Comparison of ENCODE assay signal across 20 cellular contexts in the genomic region with DNA sequence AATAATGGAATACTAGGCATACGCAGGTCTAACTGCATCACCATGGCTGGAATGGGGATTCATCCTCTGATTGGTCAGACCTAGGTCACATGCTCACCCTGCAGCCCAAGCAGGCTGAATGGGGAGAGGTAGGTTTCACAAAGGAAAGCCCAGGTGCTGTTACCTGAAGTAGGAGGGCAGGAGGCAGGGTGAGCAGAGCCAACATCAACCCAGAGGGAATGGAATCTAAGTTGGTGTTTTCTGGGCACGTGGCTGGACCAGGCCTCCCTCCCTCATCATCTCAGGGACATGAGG. TPM values are rescaled to one million over a fixed set of nuclear protein-coding genes. Genes with fewer than 3 reads are reported as not detected.
A peak's percentile ranks its signal among the peaks of the same experiment; 100 is the strongest.
DNase-seq lines count a peak whose midpoint lies in the region; ATAC-seq and TF ChIP-seq lines count a peak whose summit lies in the region.
"Had no signal": no experiment of that assay in that cellular context is flagged by ENCODE, and none has a peak within 500 bp of the region (broad histone marks: within the 10 kb centered on the region; RNA-seq: fewer than 3 reads in every experiment).

No MANE protein-coding gene starts in this region.

- no peak overlapping the region for H3K23ac ChIP-seq in IMR-90 (ENCODE audit: low read depth, low read length)

- H3K27me3 ChIP-seq in IMR-90 (ENCODE audit: control insufficient read depth, insufficient read depth, low read length) (peaks cover 5% of the 10 kb centered on the region; the same call in 1 of the 2 replicates), parathyroid adenoma (ENCODE audit: control insufficient read depth, insufficient read depth, low read length) (no peaks in the 10 kb centered on the region)
- H3K27me3 ChIP-seq: BE2C, Peyer's patch, SJCRH30 had no signal

- no peak overlapping the region for H3K27ac ChIP-seq in IMR-90 (ENCODE audit: insufficient read depth, low read length)
- H3K27ac ChIP-seq in parathyroid adenoma = no peak overlapping the region
- H3K27ac ChIP-seq: GM23248, Peyer's patch, SJCRH30 had no signal

- H4K8ac ChIP-seq in IMR-90 (ENCODE audit: low read depth in 2 of 2, low read length in 2 of 2) = no peak overlapping the region; a peak in 1 of 4 replicates

- no peak for TF ChIP-seq RAD21 in IMR-90 (IDR thresholded peaks at IDR 0.05; ENCODE audit: low read length)

- CTCF ChIA-PET in IMR-90 (lab: Yijun Ruan, JAX) (no interaction called here), WTC11 (lab: Charles Lee) (interaction anchor here (0.7 to 1.0 kb wide), 2 partner anchors 46 to 70 kb away, joined by 3 to 4 read pairs; a partner anchor contains a TSS)

- H3K79me1 ChIP-seq in IMR-90 (ENCODE audit: low read depth in 1 of 2, low read length in 2 of 2) = no peaks in the 10 kb centered on the region

- H3K9me3 Mint-ChIP-seq in WTC11 = peaks cover 2% of the 10 kb centered on the region
- H3K9me3 Mint-ChIP-seq in activated naive CD4-positive, alpha-beta T cell treated with anti-CD3 and anti-CD28 coated beads, Interleukin-2, amount 50 U/mL, for 72 hours = no peaks in the 10 kb centered on the region

- H2AK9ac ChIP-seq in IMR-90 (replicated peaks; ENCODE audit: low read depth, low read length, poor library complexity) = no peak overlapping the region

- H3K56ac ChIP-seq in IMR-90 (ENCODE audit: extremely low read depth, insufficient read depth, low read length) = no peak overlapping the region

- no peak overlapping the region for H4K91ac ChIP-seq in IMR-90 (ENCODE audit: insufficient read depth, low read depth, low read length)

- H3K9me1 ChIP-seq in IMR-90 (ENCODE audit: insufficient read depth, low read length) = no peaks in the 10 kb centered on the region

- H3K9ac ChIP-seq in IMR-90 (ENCODE audit: low read depth, low read length) = no peak overlapping the region
- no peak overlapping the region for H3K9ac ChIP-seq in parathyroid adenoma
- H3K9ac ChIP-seq: GM23248 had no signal

- no peak overlapping the region for H3K14ac ChIP-seq in IMR-90 (replicated peaks; ENCODE audit: low read depth, low read length)

- H4K5ac ChIP-seq in IMR-90 (ENCODE audit: low read depth, low read length) = no peak overlapping the region

- DNase-seq in NCI-H748 (lab: John Stamatoyannopoulos, UW; ENCODE audit: unreplicated experiment) (peak; percentile 15), NCI-H748 treated with DMSO at 0.1 percent for 48 hours (lab: John Stamatoyannopoulos, UW) (no peak), IMR-90 (no peak), WTC11 (ENCODE audit: low spot score) (no peak), kidney tubule cell (ENCODE audit: low spot score) (no peak), NCI-H82 (lab: John Stamatoyannopoulos, UW) (no peak)
- no peak for DNase-seq in activated naive CD4-positive, alpha-beta T cell treated with anti-CD3 and anti-CD28 coated beads, Interleukin-2, amount 50 U/mL, for 72 hours (ENCODE audit: low spot score in 2 of 2)
- DNase-seq: BE2C, DMS79 treated with DMSO at 0.1 percent for 48 hours, GM23248, NCI-H1092, NCI-H1436 treated with DMSO at 0.1 percent for 48 hours, NCI-H2029 treated with DMSO at 0.1 percent for 48 hours, NCI-H510A, Peyer's patch, SJCRH30 had no signal

- H3K4me2 ChIP-seq in IMR-90 (ENCODE audit: low read depth, low read length) (no peak overlapping the region), parathyroid adenoma (ENCODE audit: low read length) (no peak overlapping the region)

- H2BK15ac ChIP-seq in IMR-90 (ENCODE audit: low read depth, low read length) = no peak overlapping the region

- no peak overlapping the region for H3K4me3 Mint-ChIP-seq in WTC11

- dilution Hi-C loops in IMR-90 (cut with HindIII; ENCODE audit: low sequenced_read_pairs, unreplicated experiment) = no loop called here

- intact Hi-C loops in IMR-90 (cut with micrococcal nuclease) = loop anchor here (5.0 kb wide), 1 partner anchor 84 kb away; no protein-coding TSS in a partner anchor

- POLR2A ChIA-PET in IMR-90 (lab: Charles Lee; ENCODE audit: unreplicated experiment) = no interaction called here
- POLR2A ChIA-PET in WTC11 (lab: Charles Lee) = no interaction called here

- H3K4me1 Mint-ChIP-seq in WTC11 = peaks cover 31% of the 10 kb centered on the region

- WGBS in IMR-90 (ENCODE audit: extremely low coverage in 2 of 2, insufficient read length in 1 of 2), 2 experiments = no CpG with 5 or more reads among the region's 2 CpGs

- H2AK5ac ChIP-seq in IMR-90 (ENCODE audit: low read depth, low read length) = no peak overlapping the region

- H4K20me1 ChIP-seq in IMR-90 (ENCODE audit: insufficient read depth, low read length) = no peaks in the 10 kb centered on the region

- no peak for ATAC-seq in IMR-90 (ENCODE audit: low read depth)
- ATAC-seq in WTC11 = peak; percentile 52
- ATAC-seq in activated naive CD4-positive, alpha-beta T cell treated with anti-CD3 and anti-CD28 coated beads, Interleukin-2, amount 50 U/mL, for 72 hours = no peak

- no peak for TF ChIP-seq CTCF in IMR-90 (conservative IDR thresholded peaks at IDR 0.05; ENCODE audit: low read depth, low read length)
- no peak for TF ChIP-seq CTCF in WTC11 (IDR thresholded peaks at IDR 0.05)
- TF ChIP-seq CTCF in parathyroid adenoma (IDR thresholded peaks at IDR 0.05) = no peak

- H2BK20ac ChIP-seq in IMR-90 (ENCODE audit: low read depth, low read length) = no peak overlapping the region

- H3K79me2 ChIP-seq in parathyroid adenoma = no peaks in the 10 kb centered on the region

- H3K4me3 ChIP-seq in IMR-90 (ENCODE audit: insufficient read depth, low read depth, low read length) = no peak overlapping the region
- no peak overlapping the region for H3K4me3 ChIP-seq in parathyroid adenoma (ENCODE audit: low read depth, low read length)
- H3K4me3 ChIP-seq: GM23248, Peyer's patch, SJCRH30 had no signal

- no peaks in the 10 kb centered on the region for H3K36me3 Mint-ChIP-seq in WTC11
- H3K36me3 Mint-ChIP-seq in activated naive CD4-positive, alpha-beta T cell treated with anti-CD3 and anti-CD28 coated beads, Interleukin-2, amount 50 U/mL, for 72 hours = no peaks in the 10 kb centered on the region

- BruUV-seq in IMR-90 (replicated peaks; lab: Mats Ljungman, UMichigan) = no TSS peak

- H3K4ac ChIP-seq in IMR-90 (ENCODE audit: low read depth, low read length) = no peak overlapping the region

- H3K36me3 ChIP-seq in IMR-90 (ENCODE audit: control insufficient read depth, insufficient read depth, low read length) (no peaks in the 10 kb centered on the region), parathyroid adenoma (ENCODE audit: control insufficient read depth, insufficient read depth, low read length) (no peaks in the 10 kb centered on the region)
- H3K36me3 ChIP-seq: BE2C, Peyer's patch, SJCRH30 had no signal

- no peak overlapping the region; the same call in 1 of the 2 replicates for H3K27ac Mint-ChIP-seq in WTC11
- no peak overlapping the region for H3K27ac Mint-ChIP-seq in activated naive CD4-positive, alpha-beta T cell treated with anti-CD3 and anti-CD28 coated beads, Interleukin-2, amount 50 U/mL, for 72 hours

- H3K4me1 ChIP-seq in IMR-90 (ENCODE audit: control insufficient read depth, insufficient read depth, low read length) (peaks cover 3% of the 10 kb centered on the region; the same call in 1 of the 2 replicates), parathyroid adenoma (peaks cover 16% of the 10 kb centered on the region)
- H3K4me1 ChIP-seq: BE2C, Peyer's patch had no signal

- no peaks in the 10 kb centered on the region for H3K27me3 Mint-ChIP-seq in WTC11 (ENCODE audit: low read depth)

- no peak overlapping the region for H3K18ac ChIP-seq in IMR-90 (ENCODE audit: low read depth, low read length)

- no peak for TF ChIP-seq POLR2A in IMR-90 (IDR thresholded peaks at IDR 0.05; ENCODE audit: low read depth, low read length)

- no peak overlapping the region for H2BK120ac ChIP-seq in IMR-90 (ENCODE audit: low read depth, low read length)

- no peak overlapping the region for H2AFZ ChIP-seq in IMR-90 (replicated peaks; ENCODE audit: low read length, poor library complexity)
- peak overlapping the region; percentile 52 for H2AFZ ChIP-seq in parathyroid adenoma
- H2AFZ ChIP-seq: GM23248 had no signal

- in situ Hi-C loops in IMR-90 (cut with MboI; ENCODE audit: low sequenced_read_pairs) = no loop called here

- H3K9me3 ChIP-seq in IMR-90 (ENCODE audit: control insufficient read depth, insufficient read depth, low read length) (no peaks in the 10 kb centered on the region), parathyroid adenoma (ENCODE audit: control insufficient read depth, low read length) (no peaks in the 10 kb centered on the region)
- H3K9me3 ChIP-seq: BE2C, Peyer's patch, SJCRH30 had no signal

- H2BK5ac ChIP-seq in IMR-90 (ENCODE audit: low read depth, low read length, poor library complexity, severe bottlenecking) = no peak overlapping the region

TF ChIP-seq in IMR-90, 13 proteins besides CTCF, POLR2A, EP300 and RAD21:
- 0 out of 2 replicates have a peak, but pooled peaks have one; percentile 0 for TF ChIP-seq MAFK (IDR thresholded peaks at IDR 0.05; ENCODE audit: low read depth, low read length)
- TF ChIP-seq CEBPB (IDR thresholded peaks at IDR 0.05; ENCODE audit: low read depth, low read length) = no peak

TF ChIP-seq in WTC11, 78 proteins besides CTCF, POLR2A, EP300 and RAD21 (continues in another document):
- TF ChIP-seq, protein P1, sequence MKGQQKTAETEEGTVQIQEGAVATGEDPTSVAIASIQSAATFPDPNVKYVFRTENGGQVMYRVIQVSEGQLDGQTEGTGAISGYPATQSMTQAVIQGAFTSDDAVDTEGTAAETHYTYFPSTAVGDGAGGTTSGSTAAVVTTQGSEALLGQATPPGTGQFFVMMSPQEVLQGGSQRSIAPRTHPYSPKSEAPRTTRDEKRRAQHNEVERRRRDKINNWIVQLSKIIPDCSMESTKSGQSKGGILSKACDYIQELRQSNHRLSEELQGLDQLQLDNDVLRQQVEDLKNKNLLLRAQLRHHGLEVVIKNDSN (CRISPR knock-in tag; IDR thresholded peaks at IDR 0.05) = peak; percentile 73
- peak; percentile 44 for TF ChIP-seq NFYB (CRISPR knock-in tag; conservative IDR thresholded peaks at IDR 0.05; ENCODE audit: low read depth)
- TF ChIP-seq, protein P2, sequence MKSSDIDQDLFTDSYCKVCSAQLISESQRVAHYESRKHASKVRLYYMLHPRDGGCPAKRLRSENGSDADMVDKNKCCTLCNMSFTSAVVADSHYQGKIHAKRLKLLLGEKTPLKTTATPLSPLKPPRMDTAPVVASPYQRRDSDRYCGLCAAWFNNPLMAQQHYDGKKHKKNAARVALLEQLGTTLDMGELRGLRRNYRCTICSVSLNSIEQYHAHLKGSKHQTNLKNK (CRISPR knock-in tag; IDR thresholded peaks at IDR 0.05) = no peak

RNA-seq across cellular contexts. Expression of a gene that starts 6.7 kb away (rescaled TPM):
- not detected in 2 replicates for total RNA-seq in IMR-90 (2012; rRNA removed)
- not detected in 2 replicates for polyA plus RNA-seq in IMR-90 (2012; rRNA removed)
- polyA plus RNA-seq in IMR-90 (2012; cell fraction: cytosol; rRNA removed) = not detected in 2 replicates
- polyA plus RNA-seq in IMR-90 (2012; cell fraction: nucleus; rRNA removed; ENCODE audit: low replicate concordance) = not detected in 2 replicates
- total RNA-seq in WTC11 (2021) = not detected in 3 replicates
- not detected for total RNA-seq in activated naive CD4-positive, alpha-beta T cell treated with anti-CD3 and anti-CD28 coated beads, Interleukin-2, amount 50 U/mL, for 72 hours
- total RNA-seq: A673; GM23248; OCI-LY7; Peyer's patch; SJCRH30; T-helper 1 cell treated with Interleukin-12 subunit alpha and Interleukin-12 subunit beta and Interleukin-4 antibody, amounts not matched to agents 30 ng/mL and 1 ng/mL, for 36 hours had no signal
- polyA plus RNA-seq: GM23248 had no signal

RNA-seq across cellular contexts. Expression of a gene that starts 7.9 kb away (rescaled TPM):
- total RNA-seq in IMR-90 (2012; rRNA removed) = not detected in 2 replicates
- polyA plus RNA-seq in IMR-90 (2012; rRNA removed) = not detected in 2 replicates
- polyA plus RNA-seq in IMR-90 (2012; cell fraction: cytosol; rRNA removed) = not detected in 2 replicates
- 0.03 TPM in 1 of 2 replicates, not detected in the other for polyA plus RNA-seq in IMR-90 (2012; cell fraction: nucleus; rRNA removed; ENCODE audit: low replicate concordance)
- total RNA-seq in WTC11 (2021) = not detected in 3 replicates
- total RNA-seq in activated naive CD4-positive, alpha-beta T cell treated with anti-CD3 and anti-CD28 coated beads, Interleukin-2, amount 50 U/mL, for 72 hours = not detected
- total RNA-seq: A673; GM23248; OCI-LY7; Peyer's patch; SJCRH30; T-helper 1 cell treated with Interleukin-12 subunit alpha and Interleukin-12 subunit beta and Interleukin-4 antibody, amounts not matched to agents 30 ng/mL and 1 ng/mL, for 36 hours had no signal
- polyA plus RNA-seq: GM23248 had no signal
